In the genomic region with DNA sequence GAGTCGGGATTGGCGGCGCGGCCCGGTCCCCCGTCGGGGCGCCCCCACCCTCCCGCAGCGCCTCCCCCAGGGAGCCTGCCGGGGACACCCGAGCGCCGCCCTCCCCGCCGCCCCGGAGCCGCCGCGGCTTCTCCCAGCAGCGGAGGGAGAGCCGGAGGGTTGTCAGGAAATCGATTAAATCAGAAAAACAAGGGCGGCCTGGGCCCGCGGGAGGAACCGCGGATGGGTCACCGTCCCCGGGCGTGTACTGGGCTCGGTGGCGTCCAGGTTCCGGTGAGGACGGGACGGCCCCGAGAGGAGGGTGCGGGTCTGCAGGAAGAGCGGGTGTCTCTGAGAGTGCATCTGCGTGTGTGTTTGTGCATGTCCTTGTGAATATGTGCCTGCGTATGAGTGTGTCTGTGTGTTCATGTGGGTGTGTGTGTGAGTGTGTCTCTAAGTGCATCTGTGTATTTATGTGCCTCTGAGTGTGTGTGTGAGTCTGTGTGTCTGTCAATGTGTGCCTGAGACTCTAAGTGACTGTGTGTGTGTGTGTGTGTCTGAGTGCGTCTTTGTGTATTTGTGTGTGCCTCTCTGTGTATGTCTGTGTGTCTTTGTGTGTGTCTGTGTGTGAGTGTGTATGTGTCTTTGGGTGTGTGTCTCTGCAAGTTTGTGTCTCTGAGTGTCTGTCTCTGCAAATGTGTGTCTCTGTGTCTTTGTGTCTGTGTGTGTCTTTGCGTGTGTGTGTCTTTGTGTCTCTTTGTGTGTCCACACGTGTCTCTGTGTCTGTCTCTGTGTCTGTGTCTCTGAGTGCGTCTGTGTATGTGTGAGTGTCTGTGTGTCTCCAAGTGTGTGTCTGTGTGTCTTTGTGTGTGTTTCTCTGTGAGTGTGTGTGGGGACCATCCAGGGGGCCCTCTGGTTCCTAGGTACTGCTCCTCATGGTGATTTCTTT, we compare ENCODE assay signal across 8 cellular contexts. TPM values are rescaled to one million over a fixed set of nuclear protein-coding genes. Genes with fewer than 3 reads are reported as not detected.
DNase-seq lines count a peak whose midpoint lies in the region; TF ChIP-seq lines count a peak whose summit lies in the region.

No MANE protein-coding gene starts in this region.

- H3K27ac Mint-ChIP-seq in progenitor cell of endocrine pancreas, result no peak overlapping the region

- H3K4me3 Mint-ChIP-seq in progenitor cell of endocrine pancreas (ENCODE audit: low read depth), result no peak overlapping the region

- H3K27me3 Mint-ChIP-seq in progenitor cell of endocrine pancreas, result peaks cover 5% of the 10 kb centered on the region

- peaks cover 2% of the 10 kb centered on the region for H3K4me1 Mint-ChIP-seq in progenitor cell of endocrine pancreas (ENCODE audit: low read depth)

- peaks cover 4% of the 10 kb centered on the region for H3K9me3 Mint-ChIP-seq in progenitor cell of endocrine pancreas (ENCODE audit: low read depth)

- peak; percentile 12 to 15 for DNase-seq in Kasumi-1 (lab: John Stamatoyannopoulos, UW)
- DNase-seq in activated CD8-positive, alpha-beta memory T cell treated with anti-CD3 and anti-CD28 coated beads, Interleukin-2, amount 50 U/mL, for 48 hours, result peak; percentile 74
- DNase-seq in fibroblast of peridontal ligament (ENCODE audit: extremely low read depth), result peak; percentile 61
- peak; percentile 34 for DNase-seq in progenitor cell of endocrine pancreas (ENCODE audit: low spot score, unreplicated experiment)
- DNase-seq in NCI-H2081 treated with DMSO at 0.1 percent for 48 hours (lab: John Stamatoyannopoulos, UW), result no peak
- no peak for DNase-seq in cerebellar nuclear complex (lab: John Stamatoyannopoulos, UW)
- DNase-seq in SIG-M5 (lab: John Stamatoyannopoulos, UW), result no peak

- no peak for TF ChIP-seq CTCF in progenitor cell of endocrine pancreas (IDR thresholded peaks at IDR 0.05; ENCODE audit: unreplicated experiment)

- peak overlapping the region; percentile 69 for H3K4me3 ChIP-seq in GM08714 (ENCODE audit: low read length)

- H3K36me3 Mint-ChIP-seq in progenitor cell of endocrine pancreas (ENCODE audit: insufficient read depth), result peaks cover 2% of the 10 kb centered on the region

RNA-seq across cellular contexts. Expression of a gene that starts 1.1 kb away (rescaled TPM):
- 5.5 and 6.6 TPM in 2 replicates for total RNA-seq in progenitor cell of endocrine pancreas

RNA-seq across cellular contexts. Expression of a gene that starts 59.2 kb away (rescaled TPM):
- 36.0 and 36.2 TPM in 2 replicates for total RNA-seq in progenitor cell of endocrine pancreas

Comparison
In these comparisons a context has a peak if more than half of its experiments do, and no peak if none do; other contexts are left out.
1. DNase-seq: peak in Kasumi-1 (2 of 2), activated CD8-positive, alpha-beta memory T cell treated with anti-CD3 and anti-CD28 coated beads, Interleukin-2, amount 50 U/mL, for 48 hours (single experiment), fibroblast of peridontal ligament (single experiment) and progenitor cell of endocrine pancreas (single experiment); none in NCI-H2081 treated with DMSO at 0.1 percent for 48 hours (single experiment), cerebellar nuclear complex (0 of 2) and SIG-M5 (single experiment).